ENCODE assay signal across 8 cellular contexts in the genomic region with DNA sequence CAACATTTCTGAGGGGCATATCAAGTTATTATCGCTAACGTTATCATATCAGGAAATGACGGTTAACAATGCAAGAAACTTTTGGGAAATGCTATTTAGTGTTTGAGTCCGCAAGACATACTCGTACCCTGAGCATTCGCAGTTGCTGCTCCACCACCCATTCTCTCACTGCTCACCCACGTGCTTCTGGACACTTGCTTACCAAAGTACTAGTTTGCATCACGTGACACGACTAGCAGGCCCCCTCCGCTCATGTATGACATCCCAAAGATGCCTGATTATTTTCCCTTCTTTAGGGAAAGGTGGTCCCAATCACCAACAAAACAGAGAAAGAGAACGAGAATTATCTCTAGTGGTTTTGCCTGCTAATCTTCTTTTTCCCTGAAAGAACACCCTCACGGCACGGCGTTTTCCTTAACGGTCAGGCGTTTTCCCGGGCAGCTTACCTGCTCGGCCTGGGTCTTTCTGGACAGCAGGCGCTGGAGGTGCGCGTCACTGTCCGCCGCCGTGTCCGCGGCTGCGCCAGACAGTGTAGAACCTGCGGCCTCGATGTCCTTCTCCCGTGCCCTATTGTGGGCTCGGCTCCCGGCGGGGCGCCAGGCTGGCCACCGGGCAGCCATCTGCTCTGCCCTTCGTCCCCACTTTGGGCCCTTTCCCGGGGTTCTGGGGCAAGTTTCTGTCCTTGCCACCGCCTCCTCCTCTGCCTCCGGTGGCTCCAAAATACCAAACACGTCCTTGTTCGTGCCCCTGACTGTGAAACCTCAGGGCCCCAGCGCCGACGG. TPM values are rescaled to one million over a fixed set of nuclear protein-coding genes. Genes with fewer than 3 reads are reported as not detected.
DNase-seq lines count a peak whose midpoint lies in the region; ATAC-seq, FAIRE-seq and TF ChIP-seq lines count a peak whose summit lies in the region.

A gene (plus strand): TSS at position 492 of the 782 bp plus-strand sequence. CDS start 58 bp downstream, at position 550.

- H3K27ac ChIP-seq in ACC112 (ENCODE audit: low read depth, low read length) (peak within 1 kb of the TSS; percentile 96), iPS-20b (ENCODE audit: low read length) (peak within 1 kb of the TSS; percentile 72), skin epidermis (peak within 1 kb of the TSS; percentile 63 to 99 (median 94))

- peak within 1 kb of the TSS; percentile 92 for H2AFZ ChIP-seq in ACC112 (ENCODE audit: low read length, unreplicated experiment)

- TF ChIP-seq CTCF in WI38 (IDR thresholded peaks at IDR 0.05; ENCODE audit: low read depth, low read length) (no peak), bronchial epithelial cell (IDR thresholded peaks at IDR 0.05; ENCODE audit: insufficient read depth, low read length, severe bottlenecking) (no peak)

- no peaks in the 10 kb centered on the region for H3K9me3 ChIP-seq in iPS-20b (ENCODE audit: insufficient read depth, low read depth, low read length)

- DNase-seq in NCI-H2196 treated with DMSO at 0.1 percent for 48 hours (lab: John Stamatoyannopoulos, UW; ENCODE audit: unreplicated experiment) (peak; percentile 72), bronchial epithelial cell (ENCODE audit: low read depth) (peak; percentile 94)

- peaks cover 5% of the 10 kb centered on the region for H3K4me1 ChIP-seq in ACC112 (ENCODE audit: control insufficient read depth, insufficient read depth, low read length, unreplicated experiment)
- no peaks in the 10 kb centered on the region for H3K4me1 ChIP-seq in iPS-20b (ENCODE audit: insufficient read depth, low read length)

- H3K27me3 ChIP-seq in ACC112 (ENCODE audit: insufficient read depth, low read length) = no peaks in the 10 kb centered on the region
- no peaks in the 10 kb centered on the region for H3K27me3 ChIP-seq in bronchial epithelial cell (ENCODE audit: control insufficient read depth, insufficient read depth, low read length)
- no peaks in the 10 kb centered on the region for H3K27me3 ChIP-seq in iPS-20b (ENCODE audit: insufficient read depth, low read length)

- no peak for FAIRE-seq in bronchial epithelial cell (lab: Jason Lieb, UNC)

- H3K79me2 ChIP-seq in ACC112 (ENCODE audit: control insufficient read depth, insufficient read depth, low read length, unreplicated experiment) = peaks cover 44% of the 10 kb centered on the region

- 0 out of 2 replicates have a peak, but pooled peaks cover 3% of the 10 kb centered on the region for H3K36me3 ChIP-seq in ACC112 (ENCODE audit: insufficient read depth, low read length)
- H3K36me3 ChIP-seq in bronchial epithelial cell (ENCODE audit: control insufficient read depth, insufficient read depth, low read length) = peaks cover 2% of the 10 kb centered on the region
- peaks cover 15% of the 10 kb centered on the region for H3K36me3 ChIP-seq in iPS-20b (ENCODE audit: insufficient read depth, low read depth, low read length)

- peak within 1 kb of the TSS; percentile 94 for H3K9ac ChIP-seq in iPS-20b (ENCODE audit: low read depth, low read length)

- ATAC-seq in GM18868 (IDR thresholded peaks at IDR 0.05; ENCODE audit: unreplicated experiment) (peak; percentile 81), HG03108 (IDR thresholded peaks at IDR 0.05; ENCODE audit: unreplicated experiment) (peak; percentile 82)

- H3K4me3 ChIP-seq in ACC112 (ENCODE audit: low read depth, low read length) (peak within 1 kb of the TSS; percentile 99), WI38 (ENCODE audit: low read depth, low read length) (peak within 1 kb of the TSS; percentile 99), bronchial epithelial cell (ENCODE audit: low read depth, low read length) (peak within 1 kb of the TSS; percentile 81), iPS-20b (ENCODE audit: low read length) (peak within 1 kb of the TSS; percentile 92), skin epidermis (peak within 1 kb of the TSS; percentile 85 to 99 (median 92))

RNA-seq across cellular contexts. Expression of the gene that starts here (rescaled TPM):
- total RNA-seq in bronchial epithelial cell = 39.2 and 46.6 TPM in 2 replicates

Comparison
In these comparisons a context has a peak if more than half of its experiments do, and no peak if none do; other contexts are left out.
1. Peak in every context shown above with its lines: DNase-seq, ATAC-seq, H3K4me3 ChIP-seq and H3K27ac ChIP-seq.